Comparison of ENCODE assay signal across 20 cellular contexts in genomic region chr3:55526332-55527030, GRCh38. TPM values are rescaled to one million over a fixed set of nuclear protein-coding genes. Genes with fewer than 3 reads are reported as not detected.
DNase-seq lines count a peak whose midpoint lies in the region; TF ChIP-seq lines count a peak whose summit lies in the region.
"Had no signal": no experiment of that assay in that cellular context is flagged by ENCODE, and none has a peak within 500 bp of the region (broad histone marks: within the 10 kb centered on the region; RNA-seq: fewer than 3 reads in every experiment).

No MANE protein-coding gene starts in this region.

- no peak overlapping the region for H3K4me3 ChIP-seq in colonic mucosa
- H3K4me3 ChIP-seq in prostate gland, result no peak overlapping the region
- H3K4me3 ChIP-seq: BLaER1, breast epithelium, gastroesophageal sphincter, right atrium auricular region had no signal

- H3K9me3 ChIP-seq in colonic mucosa (no peaks in the 10 kb centered on the region), prostate gland (no peaks in the 10 kb centered on the region)
- H3K9me3 ChIP-seq: BLaER1, breast epithelium, gastroesophageal sphincter, right atrium auricular region had no signal

- H3K4me1 ChIP-seq in colonic mucosa, result no peaks in the 10 kb centered on the region
- H3K4me1 ChIP-seq in prostate gland (replicated peaks), result no peaks in the 10 kb centered on the region
- H3K4me1 ChIP-seq: right atrium auricular region had no signal

- peak; percentile 62 for DNase-seq in DMS53 treated with DMSO at 0.1 percent for 48 hours (lab: John Stamatoyannopoulos, UW; ENCODE audit: unreplicated experiment)
- DNase-seq in NCI-H345 (lab: John Stamatoyannopoulos, UW), result peak; percentile 67
- peak; percentile 47 for DNase-seq in colonic mucosa
- peak; percentile 51 for DNase-seq in prostate gland (ENCODE audit: low spot score)
- no peak for DNase-seq in RKO (ENCODE audit: low spot score)
- no peak for DNase-seq in NCI-H2029 (lab: John Stamatoyannopoulos, UW)
- DNase-seq in activated gamma-delta T cell (lab: John Stamatoyannopoulos, UW), result no peak
- DNase-seq: activated B cell treated with CpG ODN at 0.5 μM for 24 hours; activated CD4-positive, alpha-beta T cell treated with anti-CD3 and anti-CD28 coated beads, Interleukin-2, amount 50 U/mL, for 1 hour; activated effector memory CD4-positive, alpha-beta T cell treated with Interleukin-2 at 50 U/mL for 16 hours; activated T-cell treated with anti-CD3 and anti-CD28 coated beads, Interleukin-2, amount 50 U/mL, for 1 hour; effector CD4-positive, alpha-beta T cell; NCI-H1048; NCI-H187 treated with DMSO at 0.1 percent for 48 hours; stimulated activated CD8-positive, alpha-beta memory T cell treated with anti-CD3 and anti-CD28 coated beads, Interleukin-4, amount 100 ng/mL, for 48 hours; T-cell had no signal

- no peak for TF ChIP-seq POLR2A in prostate gland (IDR thresholded peaks at IDR 0.05)

- H3K27me3 ChIP-seq in colonic mucosa (no peaks in the 10 kb centered on the region), prostate gland (replicated peaks; ENCODE audit: insufficient read depth) (no peaks in the 10 kb centered on the region)
- H3K27me3 ChIP-seq: BLaER1, breast epithelium, gastroesophageal sphincter, right atrium auricular region had no signal

- H3K36me3 ChIP-seq in colonic mucosa (no peaks in the 10 kb centered on the region), prostate gland (no peaks in the 10 kb centered on the region)
- H3K36me3 ChIP-seq: BLaER1, breast epithelium, gastroesophageal sphincter, right atrium auricular region had no signal

- WGBS in prostate gland, result 50% methylated on average over 8 of the region's 10 CpGs

- H3K27ac ChIP-seq in colonic mucosa, result peak overlapping the region; percentile 9
- H3K27ac ChIP-seq in prostate gland, result no peak overlapping the region
- H3K27ac ChIP-seq: BLaER1, breast epithelium, gastroesophageal sphincter, right atrium auricular region had no signal

- no peak for TF ChIP-seq CTCF in colonic mucosa (IDR thresholded peaks at IDR 0.05)
- TF ChIP-seq CTCF in prostate gland (IDR thresholded peaks at IDR 0.05), result no peak

- no peak overlapping the region for H3K9ac ChIP-seq in colonic mucosa (ENCODE audit: low read depth in 2 of 2, low read length in 2 of 2)
- H3K9ac ChIP-seq: BLaER1 had no signal

- intact Hi-C loops in colonic mucosa (cut with DNase I), result no loop called here
- intact Hi-C loops in prostate gland (cut with DNase I), result no loop called here

RNA-seq across cellular contexts. Expression of gene WNT5A, which starts 39.4 kb away (rescaled TPM):
- total RNA-seq in colonic mucosa (1 to 10 TPM; 3.9 to 7.2 TPM), prostate gland (10 to 100 TPM in 1 of 2 donors, 1 to 10 TPM in 1; 9.5 to 14.3 TPM)
- total RNA-seq: activated B cell treated with CpG ODN at 0.5 μM for 24 hours had no signal

Comparison
In these comparisons a context has a peak if more than half of its experiments do, and no peak if none do; other contexts are left out.
1. DNase-seq: peak in DMS53 treated with DMSO at 0.1 percent for 48 hours (single experiment), NCI-H345 (single experiment), colonic mucosa (single experiment) and prostate gland (single experiment); none in RKO (single experiment), NCI-H2029 (single experiment) and activated gamma-delta T cell (single experiment).